In genomic region chr15:79090487-79091203, GRCh38 we compare ENCODE assay signal across 9 cellular contexts. TPM values are rescaled to one million over a fixed set of nuclear protein-coding genes. Genes with fewer than 3 reads are reported as not detected.
A peak's percentile ranks its signal among the peaks of the same experiment; 100 is the strongest.
DNase-seq lines count a peak whose midpoint lies in the region; ATAC-seq and TF ChIP-seq lines count a peak whose summit lies in the region.
"Had no signal": no experiment of that assay in that cellular context is flagged by ENCODE, and none has a peak within 500 bp of the region (broad histone marks: within the 10 kb centered on the region; RNA-seq: fewer than 3 reads in every experiment).

TSS of gene RASGRF1 (minus strand) at chr15:79090780. CDS start at chr15:79090498, 282 bp downstream.

- no peak for ATAC-seq in activated T-cell treated with anti-CD3 and anti-CD28 coated beads, Interleukin-2, amount 50 U/mL, for 4 hours
- ATAC-seq in GM18873 (IDR thresholded peaks at IDR 0.05; ENCODE audit: low FRiP score, unreplicated experiment), result no peak
- no peak for ATAC-seq in HG02610 (IDR thresholded peaks at IDR 0.05; ENCODE audit: unreplicated experiment)

- peak; percentile 26 for DNase-seq in CD14-positive monocyte (ENCODE audit: low spot score)
- peak; percentile 83 for DNase-seq in NCI-H2171 treated with DMSO at 0.1 percent for 48 hours (lab: John Stamatoyannopoulos, UW)
- DNase-seq in epithelial cell of esophagus (ENCODE audit: low read depth), result peak; percentile 12
- peak; percentile 55 for DNase-seq in osteoblast (ENCODE audit: insufficient read length, low spot score, missing footprints)
- no peak for DNase-seq in activated CD4-positive, alpha-beta T cell treated with anti-CD3 and anti-CD28 coated beads for 48 hours
- DNase-seq in activated T-cell treated with anti-CD3 and anti-CD28 coated beads, Interleukin-2, amount 50 U/mL, for 4 hours, result no peak

- H3K9me3 Mint-ChIP-seq in CD14-positive monocyte, result peaks cover 0 to 7% (median 0%) of the 10 kb centered on the region in 7 donors
- H3K9me3 Mint-ChIP-seq in activated T-cell treated with anti-CD3 and anti-CD28 coated beads, Interleukin-2, amount 50 U/mL, for 4 hours, result no peaks in the 10 kb centered on the region

- H3K36me3 ChIP-seq in osteoblast (ENCODE audit: insufficient read depth, low read length), result no peaks in the 10 kb centered on the region

- no peak within 1 kb of the TSS for H3K27ac Mint-ChIP-seq in CD14-positive monocyte

- H3K9me3 ChIP-seq in osteoblast (ENCODE audit: low read depth, low read length), result no peaks in the 10 kb centered on the region

- H2AFZ ChIP-seq in osteoblast (ENCODE audit: low read length), result no peak within 1 kb of the TSS

- H3K27me3 Mint-ChIP-seq in CD14-positive monocyte (ENCODE audit: low read depth in 3 of 3), result peaks cover 63 to 80% (median 77%) of the 10 kb centered on the region in 3 donors
- H3K27me3 Mint-ChIP-seq in activated T-cell treated with anti-CD3 and anti-CD28 coated beads, Interleukin-2, amount 50 U/mL, for 4 hours (ENCODE audit: low read depth), result peaks cover 63% of the 10 kb centered on the region

- H3K4me3 ChIP-seq in epithelial cell of esophagus (ENCODE audit: low read length) (no peak within 1 kb of the TSS), osteoblast (ENCODE audit: insufficient read depth, low read length) (no peak within 1 kb of the TSS)

- TF ChIP-seq CTCF in CD14-positive monocyte (IDR thresholded peaks at IDR 0.05) (no peak), epithelial cell of esophagus (IDR thresholded peaks at IDR 0.05; ENCODE audit: insufficient read depth, low read depth, low read length, missing control alignments) (no peak), osteoblast (IDR thresholded peaks at IDR 0.05; ENCODE audit: extremely low read depth, low read depth, low read length) (no peak)

- no peaks in the 10 kb centered on the region for H4K20me1 ChIP-seq in osteoblast (ENCODE audit: insufficient read depth, low read length)

- H3K36me3 Mint-ChIP-seq in CD14-positive monocyte, result peaks cover 0 to 3% of the 10 kb centered on the region in 2 donors
- no peaks in the 10 kb centered on the region for H3K36me3 Mint-ChIP-seq in activated T-cell treated with anti-CD3 and anti-CD28 coated beads, Interleukin-2, amount 50 U/mL, for 4 hours (ENCODE audit: insufficient read depth)

- H3K4me2 ChIP-seq in osteoblast (ENCODE audit: insufficient read depth, low read length), result no peak within 1 kb of the TSS

- H3K27me3 ChIP-seq in osteoblast (ENCODE audit: insufficient read depth, low read length), result peaks cover 44% of the 10 kb centered on the region

- no peaks in the 10 kb centered on the region for H3K4me1 ChIP-seq in osteoblast (ENCODE audit: insufficient read depth, low read length)

- peaks cover 6% of the 10 kb centered on the region for H3K4me1 Mint-ChIP-seq in CD14-positive monocyte
- peaks cover 3% of the 10 kb centered on the region for H3K4me1 Mint-ChIP-seq in activated T-cell treated with anti-CD3 and anti-CD28 coated beads, Interleukin-2, amount 50 U/mL, for 4 hours (ENCODE audit: low read depth)

- H3K4me3 Mint-ChIP-seq in CD14-positive monocyte, result peak within 1 kb of the TSS in 1 of 2 donors; percentile 82
- H3K4me3 Mint-ChIP-seq in activated T-cell treated with anti-CD3 and anti-CD28 coated beads, Interleukin-2, amount 50 U/mL, for 4 hours, result no peak within 1 kb of the TSS

- H3K79me2 ChIP-seq in osteoblast (ENCODE audit: insufficient read depth, low read length), result no peaks in the 10 kb centered on the region

- intact Hi-C loops in CD14-positive monocyte (cut with micrococcal nuclease), result no loop called here

- no peak within 1 kb of the TSS for H3K27ac ChIP-seq in osteoblast (ENCODE audit: low read depth, low read length)

RNA-seq across cellular contexts. Expression of gene RASGRF1, which starts in this region (rescaled TPM):
- not detected for polyA plus RNA-seq in CD14-positive monocyte
- total RNA-seq in osteoblast, result under 0.01 TPM in 1 of 2 replicates, not detected in the other
- total RNA-seq in activated T-cell treated with anti-CD3 and anti-CD28 coated beads, Interleukin-2, amount 50 U/mL, for 4 hours, result under 1 TPM in 1 of 3 donors, not detected in 2; 0.05 TPM
- total RNA-seq: T-helper 2 cell treated with Interferon-gamma antibody and Interleukin-4, amounts not matched to agents 100 ng/mL and 5 ng/mL, for 36 hours had no signal

Comparison
In these comparisons a context has a peak if more than half of its experiments do, and no peak if none do; other contexts are left out.
1. Peak in DNase-seq in CD14-positive monocyte; RNA of the gene not detected or under 1 TPM.
2. Peak in DNase-seq in osteoblast; RNA of the gene not detected or under 1 TPM.
3. DNase-seq: peak in NCI-H2171 treated with DMSO at 0.1 percent for 48 hours (single experiment) and epithelial cell of esophagus (single experiment); none in activated CD4-positive, alpha-beta T cell treated with anti-CD3 and anti-CD28 coated beads for 48 hours (single experiment) and activated T-cell treated with anti-CD3 and anti-CD28 coated beads, Interleukin-2, amount 50 U/mL, for 4 hours (single experiment).